In the genomic region with DNA sequence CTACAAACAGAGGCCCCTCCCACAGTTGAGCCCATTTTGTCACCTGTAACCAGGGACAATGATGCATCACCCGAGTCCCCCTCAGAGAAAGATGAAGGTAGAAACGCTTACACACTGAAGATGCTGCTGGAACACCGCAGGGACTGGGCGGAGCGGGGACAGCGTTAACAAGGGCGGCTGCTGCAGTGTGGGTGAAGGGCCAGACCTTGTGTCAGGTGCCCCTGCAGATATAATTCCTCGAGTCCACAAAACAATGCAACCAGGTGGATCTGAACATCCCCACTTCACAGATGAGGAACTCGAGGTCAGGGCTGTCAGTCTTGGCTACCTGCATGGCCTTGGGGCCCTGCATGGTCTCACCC, we compare ENCODE assay signal across 21 cellular contexts. TPM values are rescaled to one million over a fixed set of nuclear protein-coding genes. Genes with fewer than 3 reads are reported as not detected.
DNase-seq lines count a peak whose midpoint lies in the region; ATAC-seq and TF ChIP-seq lines count a peak whose summit lies in the region.
"Had no signal": no experiment of that assay in that cellular context is flagged by ENCODE, and none has a peak within 500 bp of the region (broad histone marks: within the 10 kb centered on the region; RNA-seq: fewer than 3 reads in every experiment).

No MANE protein-coding gene starts in this region.

- intact Hi-C loops in activated CD4-positive, alpha-beta memory T cell treated with anti-CD3 and anti-CD28 coated beads for 36 hours (cut with micrococcal nuclease) = no loop called here
- intact Hi-C loops in CD4-positive, alpha-beta T cell (cut with DNase I, micrococcal nuclease) = no loop called here
- intact Hi-C loops in sigmoid colon (cut with DNase I) (no loop called here), psoas muscle (cut with DNase I) (no loop called here), prostate gland (cut with DNase I) (no loop called here)

- no peaks in the 10 kb centered on the region for H3K27me3 ChIP-seq in CD4-positive, alpha-beta T cell (ENCODE audit: control insufficient read depth, insufficient read depth, low read length)
- H3K27me3 ChIP-seq in sigmoid colon (no peaks in the 10 kb centered on the region), psoas muscle (ENCODE audit: insufficient read depth in 3 of 3, low read length in 2 of 3) (no peaks in the 10 kb centered on the region), prostate gland (replicated peaks; ENCODE audit: insufficient read depth) (no peaks in the 10 kb centered on the region)
- H3K27me3 ChIP-seq: BE2C, colonic mucosa, transverse colon had no signal

- TF ChIP-seq EP300 in sigmoid colon (IDR thresholded peaks at IDR 0.05) = no peak

- peak overlapping the region; percentile 96 for H3K27ac Mint-ChIP-seq in activated CD4-positive, alpha-beta memory T cell treated with anti-CD3 and anti-CD28 coated beads, Interleukin-2, amount 10 ng/mL, durations not matched to agents 7 days and 5 days
- H3K27ac Mint-ChIP-seq in activated CD4-positive, alpha-beta memory T cell treated with anti-CD3 and anti-CD28 coated beads for 36 hours = no peak overlapping the region
- no peak overlapping the region for H3K27ac Mint-ChIP-seq in CD4-positive, alpha-beta T cell
- H3K27ac Mint-ChIP-seq: nephron progenitor cell had no signal

- no peak for ATAC-seq in CD4-positive, alpha-beta T cell (ENCODE audit: poor library complexity)
- no peak for ATAC-seq in psoas muscle
- no peak for ATAC-seq in GM19324 (IDR thresholded peaks at IDR 0.05; ENCODE audit: low FRiP score, unreplicated experiment)
- ATAC-seq: A549, Panc1, sciatic nerve had no signal

- TF ChIP-seq POLR2A in sigmoid colon (IDR thresholded peaks at IDR 0.05) (no peak), prostate gland (IDR thresholded peaks at IDR 0.05) (no peak)

- H3K4me1 Mint-ChIP-seq in activated CD4-positive, alpha-beta memory T cell treated with anti-CD3 and anti-CD28 coated beads, Interleukin-2, amount 10 ng/mL, durations not matched to agents 7 days and 5 days = peaks cover 84% of the 10 kb centered on the region
- H3K4me1 Mint-ChIP-seq in activated CD4-positive, alpha-beta memory T cell treated with anti-CD3 and anti-CD28 coated beads for 36 hours (ENCODE audit: low read depth) = peaks cover 46% of the 10 kb centered on the region
- peaks cover 39% of the 10 kb centered on the region for H3K4me1 Mint-ChIP-seq in CD4-positive, alpha-beta T cell (ENCODE audit: low read depth)

- no peak for TF ChIP-seq CTCF in CD4-positive, alpha-beta T cell (IDR thresholded peaks at IDR 0.05)
- no peak for TF ChIP-seq CTCF in sigmoid colon (IDR thresholded peaks at IDR 0.05)
- TF ChIP-seq CTCF in psoas muscle (IDR thresholded peaks at IDR 0.05) = no peak
- TF ChIP-seq CTCF in prostate gland (IDR thresholded peaks at IDR 0.05) = no peak

- no peaks in the 10 kb centered on the region for H3K27me3 Mint-ChIP-seq in activated CD4-positive, alpha-beta memory T cell treated with anti-CD3 and anti-CD28 coated beads, Interleukin-2, amount 10 ng/mL, durations not matched to agents 7 days and 5 days
- no peaks in the 10 kb centered on the region for H3K27me3 Mint-ChIP-seq in activated CD4-positive, alpha-beta memory T cell treated with anti-CD3 and anti-CD28 coated beads for 36 hours
- no peaks in the 10 kb centered on the region for H3K27me3 Mint-ChIP-seq in CD4-positive, alpha-beta T cell

- H3K9me3 ChIP-seq in CD4-positive, alpha-beta T cell (ENCODE audit: control insufficient read depth, low read length) = no peaks in the 10 kb centered on the region
- no peaks in the 10 kb centered on the region for H3K9me3 ChIP-seq in sigmoid colon
- H3K9me3 ChIP-seq in psoas muscle = no peaks in the 10 kb centered on the region
- H3K9me3 ChIP-seq in prostate gland = no peaks in the 10 kb centered on the region
- H3K9me3 ChIP-seq: A549, BE2C, colonic mucosa, transverse colon had no signal

- POLR2A ChIA-PET in activated CD4-positive, alpha-beta memory T cell treated with anti-CD3 and anti-CD28 coated beads, Interleukin-2, amount 10 ng/mL, durations not matched to agents 7 days and 5 days (lab: Charles Lee) = no interaction called here
- POLR2A ChIA-PET in activated CD4-positive, alpha-beta memory T cell treated with anti-CD3 and anti-CD28 coated beads for 36 hours (lab: Charles Lee) = no interaction called here
- POLR2A ChIA-PET in CD4-positive, alpha-beta T cell (lab: Charles Lee) = no interaction called here

- peaks cover 3% of the 10 kb centered on the region for H3K36me3 Mint-ChIP-seq in activated CD4-positive, alpha-beta memory T cell treated with anti-CD3 and anti-CD28 coated beads, Interleukin-2, amount 10 ng/mL, durations not matched to agents 7 days and 5 days (ENCODE audit: low read depth)
- no peaks in the 10 kb centered on the region for H3K36me3 Mint-ChIP-seq in activated CD4-positive, alpha-beta memory T cell treated with anti-CD3 and anti-CD28 coated beads for 36 hours
- H3K36me3 Mint-ChIP-seq in CD4-positive, alpha-beta T cell (ENCODE audit: low read depth) = no peaks in the 10 kb centered on the region

- WGBS in sigmoid colon, 2 donors = 83 to 84% methylated on average over 9 of the region's 9 CpGs
- WGBS in psoas muscle, 3 donors = 83 to 94% (median 84%) methylated on average over 9 of the region's 9 CpGs
- 81% methylated on average over 9 of the region's 9 CpGs for WGBS in prostate gland

- no peak overlapping the region for H3K4me3 ChIP-seq in sigmoid colon
- H3K4me3 ChIP-seq in psoas muscle = no peak overlapping the region
- H3K4me3 ChIP-seq in prostate gland = no peak overlapping the region
- H3K4me3 ChIP-seq: A549, colonic mucosa, transverse colon had no signal

- H3K36me3 ChIP-seq in sigmoid colon (no peaks in the 10 kb centered on the region), psoas muscle (ENCODE audit: insufficient read depth in 1 of 2, low read depth in 1 of 2) (no peaks in the 10 kb centered on the region), prostate gland (no peaks in the 10 kb centered on the region)
- H3K36me3 ChIP-seq: BE2C, colonic mucosa, transverse colon had no signal

- H3K27ac ChIP-seq in CD4-positive, alpha-beta T cell (ENCODE audit: low read depth, low read length) = no peak overlapping the region
- H3K27ac ChIP-seq in sigmoid colon (no peak overlapping the region), psoas muscle (no peak overlapping the region), prostate gland (no peak overlapping the region)
- H3K27ac ChIP-seq: A549, colonic mucosa, parathyroid adenoma, transverse colon had no signal

- CTCF ChIA-PET in activated CD4-positive, alpha-beta memory T cell treated with anti-CD3 and anti-CD28 coated beads, Interleukin-2, amount 10 ng/mL, durations not matched to agents 7 days and 5 days (lab: Charles Lee) = interaction anchor here (1.0 to 1.3 kb wide), 2 partner anchors 9 to 73 kb away, joined by 3 to 4 read pairs; a partner anchor contains a TSS
- CTCF ChIA-PET in activated CD4-positive, alpha-beta memory T cell treated with anti-CD3 and anti-CD28 coated beads for 36 hours (lab: Charles Lee) = interaction anchor here (0.7 to 1.8 kb wide), 2 partner anchors 9 to 76 kb away, joined by 4 to 9 read pairs; a partner anchor contains a TSS
- CTCF ChIA-PET in CD4-positive, alpha-beta T cell (lab: Charles Lee) = interaction anchor here (1.9 kb wide), 1 partner anchor 9 kb away, joined by 5 read pairs; a partner anchor contains a TSS

- H3K4me1 ChIP-seq in sigmoid colon (peaks cover 0 to 5% (median 3%) of the 10 kb centered on the region in 4 donors), psoas muscle (peaks cover 5% of the 10 kb centered on the region), prostate gland (replicated peaks) (peaks cover under 1% of the 10 kb centered on the region)
- H3K4me1 ChIP-seq: BE2C had no signal

- no peaks in the 10 kb centered on the region for H3K9me3 Mint-ChIP-seq in activated CD4-positive, alpha-beta memory T cell treated with anti-CD3 and anti-CD28 coated beads, Interleukin-2, amount 10 ng/mL, durations not matched to agents 7 days and 5 days
- H3K9me3 Mint-ChIP-seq in activated CD4-positive, alpha-beta memory T cell treated with anti-CD3 and anti-CD28 coated beads for 36 hours = no peaks in the 10 kb centered on the region
- H3K9me3 Mint-ChIP-seq in CD4-positive, alpha-beta T cell = no peaks in the 10 kb centered on the region
- H3K9me3 Mint-ChIP-seq: nephron progenitor cell had no signal

- DNase-seq in activated CD4-positive, alpha-beta memory T cell treated with anti-CD3 and anti-CD28 coated beads, Interleukin-2, amount 10 ng/mL, durations not matched to agents 7 days and 5 days = no peak
- no peak for DNase-seq in activated CD4-positive, alpha-beta memory T cell treated with anti-CD3 and anti-CD28 coated beads for 36 hours
- DNase-seq in CD4-positive, alpha-beta T cell = no peak
- DNase-seq in ecto neural progenitor cell (ENCODE audit: low spot score) = peak; percentile 47
- DNase-seq in sigmoid colon = peak; percentile 17
- no peak for DNase-seq in psoas muscle
- DNase-seq in prostate gland (ENCODE audit: low spot score) = no peak
- DNase-seq: activated gamma-delta T cell treated with Interleukin-2 at 50 U/mL for 16 hours, BE2C, Calu3, colonic mucosa, NCI-H146, NCI-H526, nephron progenitor cell, transverse colon had no signal

- H3K4me3 Mint-ChIP-seq in activated CD4-positive, alpha-beta memory T cell treated with anti-CD3 and anti-CD28 coated beads, Interleukin-2, amount 10 ng/mL, durations not matched to agents 7 days and 5 days = peak overlapping the region; percentile 37
- H3K4me3 Mint-ChIP-seq in activated CD4-positive, alpha-beta memory T cell treated with anti-CD3 and anti-CD28 coated beads for 36 hours = no peak overlapping the region
- peak overlapping the region; percentile 15 for H3K4me3 Mint-ChIP-seq in CD4-positive, alpha-beta T cell
- H3K4me3 Mint-ChIP-seq: nephron progenitor cell had no signal

RNA-seq across cellular contexts. Expression of a gene that starts 6.3 kb away (rescaled TPM):
- total RNA-seq in activated CD4-positive, alpha-beta memory T cell treated with anti-CD3 and anti-CD28 coated beads, Interleukin-2, amount 10 ng/mL, durations not matched to agents 7 days and 5 days = 10 to 100 TPM; 40.6 to 41.4 TPM
- total RNA-seq in activated CD4-positive, alpha-beta memory T cell treated with anti-CD3 and anti-CD28 coated beads for 36 hours = 10 to 100 TPM; 15.4 to 17.2 TPM
- 10 to 100 TPM; 15.2 to 17.3 TPM for total RNA-seq in CD4-positive, alpha-beta T cell
- total RNA-seq in sigmoid colon (10 to 100 TPM; 22.4 to 45.7 (median 29.5) TPM), psoas muscle (1 to 10 TPM; 6.7 to 9.8 (median 7.6) TPM), prostate gland (10 to 100 TPM; 22.3 to 43.1 TPM)
- polyA plus RNA-seq in sigmoid colon (10 to 100 TPM; 18.3 to 35.9 (median 22.8) TPM), psoas muscle (10 to 100 TPM in 1 of 3 donors, 1 to 10 TPM in 2; 6.1 to 12.6 (median 6.9) TPM)

RNA-seq across cellular contexts. Expression of a gene that starts 9.5 kb away (rescaled TPM):
- total RNA-seq in activated CD4-positive, alpha-beta memory T cell treated with anti-CD3 and anti-CD28 coated beads, Interleukin-2, amount 10 ng/mL, durations not matched to agents 7 days and 5 days = 1 to 10 TPM; 2.7 to 3.1 TPM
- 1 to 10 TPM; 7.2 to 7.6 TPM for total RNA-seq in activated CD4-positive, alpha-beta memory T cell treated with anti-CD3 and anti-CD28 coated beads for 36 hours
- under 1 TPM; 0.66 to 0.73 TPM for total RNA-seq in CD4-positive, alpha-beta T cell
- total RNA-seq in sigmoid colon (10 to 100 TPM; 15.2 to 22.4 (median 16.0) TPM), psoas muscle (1 to 10 TPM; 4.7 to 8.7 (median 6.4) TPM), prostate gland (10 to 100 TPM; 15.7 to 28.8 TPM)
- polyA plus RNA-seq in sigmoid colon (10 to 100 TPM in 1 of 3 donors, 1 to 10 TPM in 2; 6.6 to 12.1 (median 6.9) TPM), psoas muscle (1 to 10 TPM; 7.0 to 9.2 (median 7.3) TPM)

RNA-seq across cellular contexts. Expression of a gene that starts 15.0 kb away (rescaled TPM):
- not detected for total RNA-seq in activated CD4-positive, alpha-beta memory T cell treated with anti-CD3 and anti-CD28 coated beads, Interleukin-2, amount 10 ng/mL, durations not matched to agents 7 days and 5 days
- total RNA-seq in activated CD4-positive, alpha-beta memory T cell treated with anti-CD3 and anti-CD28 coated beads for 36 hours = not detected
- not detected for total RNA-seq in CD4-positive, alpha-beta T cell
- total RNA-seq in sigmoid colon (100 to 1,000 TPM; 189 to 324 (median 195) TPM), psoas muscle (10 to 100 TPM in 2 of 4 donors, 1 to 10 TPM in 2; 8.7 to 44.5 (median 15.1) TPM), prostate gland (100 to 1,000 TPM in 1 of 2 donors, 10 to 100 TPM in 1; 56.1 to 146 TPM)
- polyA plus RNA-seq in sigmoid colon (10 to 100 TPM in 2 of 3 donors, 1 to 10 TPM in 1; 9.9 to 52.2 (median 42.0) TPM), psoas muscle (1 to 10 TPM; 5.8 to 8.9 (median 6.7) TPM)
- total RNA-seq: Calu3, HT-29 had no signal

RNA-seq across cellular contexts. Expression of a gene that starts 39.0 kb away (rescaled TPM):
- under 1 TPM; 0.58 to 0.60 TPM for total RNA-seq in activated CD4-positive, alpha-beta memory T cell treated with anti-CD3 and anti-CD28 coated beads, Interleukin-2, amount 10 ng/mL, durations not matched to agents 7 days and 5 days
- under 1 TPM; 0.86 to 0.97 TPM for total RNA-seq in activated CD4-positive, alpha-beta memory T cell treated with anti-CD3 and anti-CD28 coated beads for 36 hours
- total RNA-seq in CD4-positive, alpha-beta T cell = 1 to 10 TPM; 1.4 to 1.5 TPM
- total RNA-seq in sigmoid colon = 1 to 10 TPM; 3.8 to 8.6 (median 7.8) TPM
- polyA plus RNA-seq in sigmoid colon = 1 to 10 TPM in 1 of 3 donors, under 1 TPM in 2; 0.60 to 7.2 (median 0.92) TPM
- total RNA-seq in psoas muscle = 1 to 10 TPM in 2 of 4 donors, under 1 TPM in 2; 0.49 to 1.3 (median 0.85) TPM
- 1 to 10 TPM in 2 of 3 donors, under 1 TPM in 1; 0.25 to 1.5 (median 1.3) TPM for polyA plus RNA-seq in psoas muscle
- total RNA-seq in prostate gland = 1 to 10 TPM; 2.3 to 6.6 TPM
- total RNA-seq: HT-29 had no signal

Comparison
In these comparisons a context has a peak if more than half of its experiments do, and no peak if none do; other contexts are left out.
1. DNase-seq: peak in ecto neural progenitor cell (single experiment) and sigmoid colon (single experiment); none in activated CD4-positive, alpha-beta memory T cell treated with anti-CD3 and anti-CD28 coated beads, Interleukin-2, amount 10 ng/mL, durations not matched to agents 7 days and 5 days (single experiment), activated CD4-positive, alpha-beta memory T cell treated with anti-CD3 and anti-CD28 coated beads for 36 hours (single experiment), CD4-positive, alpha-beta T cell (0 of 10), psoas muscle (0 of 2) and prostate gland (single experiment).
2. RNA of a gene that starts 15.0 kb away (total RNA-seq): 189 to 324 TPM in sigmoid colon, 56.1 to 146 TPM in prostate gland and 8.7 to 44.5 TPM in psoas muscle; not detected in activated CD4-positive, alpha-beta memory T cell treated with anti-CD3 and anti-CD28 coated beads, Interleukin-2, amount 10 ng/mL, durations not matched to agents 7 days and 5 days, not detected in activated CD4-positive, alpha-beta memory T cell treated with anti-CD3 and anti-CD28 coated beads for 36 hours and not detected in CD4-positive, alpha-beta T cell; every median in the first group is over 4 times any median in the second.